In genomic region chr5:172799416-172799815, GRCh38 we compare ENCODE assay signal across 1 cellular context.
TF ChIP-seq lines count a peak whose summit lies in the region.

No MANE protein-coding gene starts in this region.

TF ChIP-seq in endothelial cell of umbilical vein, 7 proteins besides CTCF, POLR2A, EP300 and RAD21:
- TF ChIP-seq MYC (IDR thresholded peaks at IDR 0.05; ENCODE audit: low read depth, low read length) (no peak), MAX (IDR thresholded peaks at IDR 0.05; ENCODE audit: insufficient read depth, insufficient read length) (no peak), EZH2 (IDR thresholded peaks at IDR 0.05; ENCODE audit: borderline replicate concordance, low read depth, low read length, severe bottlenecking) (no peak), FOS (IDR thresholded peaks at IDR 0.05; ENCODE audit: borderline replicate concordance, insufficient read depth, low read length) (no peak), GATA2 (IDR thresholded peaks at IDR 0.05; ENCODE audit: insufficient read depth, insufficient read length, low read depth, low read length) (no peak), JUN (IDR thresholded peaks at IDR 0.05; ENCODE audit: borderline replicate concordance, insufficient read depth, insufficient read length, low read depth) (no peak), POLR2AphosphoS5 (IDR thresholded peaks at IDR 0.05; ENCODE audit: insufficient read depth, low read depth, low read length) (no peak)
